In genomic region chr2:155703048-155703447, GRCh38 we compare ENCODE assay signal across 3 cellular contexts.
"Had no signal": no experiment of that assay in that cellular context is flagged by ENCODE, and none has a peak within 500 bp of the region (broad histone marks: within the 10 kb centered on the region; RNA-seq: fewer than 3 reads in every experiment).

No MANE protein-coding gene starts in this region.

- H3K4me3 ChIP-seq: GM12878 had no signal

- DNase-seq: GDM1, GF-D8 had no signal
